In genomic region chr6:90302320-90302719, GRCh38 we compare ENCODE assay signal across 23 cellular contexts. TPM values are rescaled to one million over a fixed set of nuclear protein-coding genes. Genes with fewer than 3 reads are reported as not detected.
DNase-seq lines count a peak whose midpoint lies in the region; ATAC-seq and TF ChIP-seq lines count a peak whose summit lies in the region.
"Had no signal": no experiment of that assay in that cellular context is flagged by ENCODE, and none has a peak within 500 bp of the region (broad histone marks: within the 10 kb centered on the region; RNA-seq: fewer than 3 reads in every experiment).

No MANE protein-coding gene starts in this region.

- POLR2A ChIA-PET in naive thymus-derived CD8-positive, alpha-beta T cell (lab: Charles Lee): no interaction called here
- POLR2A ChIA-PET in CD8-positive, alpha-beta T cell (lab: Charles Lee): no interaction called here
- POLR2A ChIA-PET in MCF 10A (lab: Yijun Ruan, JAX): interaction anchor here (0.8 kb wide), 1 partner anchor 19 kb away, joined by 4 read pairs; no protein-coding TSS in a partner anchor

- CTCF ChIA-PET in CD8-positive, alpha-beta T cell (lab: Charles Lee): no interaction called here
- CTCF ChIA-PET in MCF 10A (lab: Yijun Ruan, JAX): interaction anchor here (0.6 kb wide), 2 partner anchors 16 to 123 kb away, joined by 3 read pairs; no protein-coding TSS in a partner anchor

- H3K9me3 ChIP-seq in body of pancreas: no peaks in the 10 kb centered on the region
- H3K9me3 ChIP-seq in esophagus squamous epithelium: no peaks in the 10 kb centered on the region
- H3K9me3 ChIP-seq in CD8-positive, alpha-beta T cell (ENCODE audit: low read length): no peaks in the 10 kb centered on the region
- H3K9me3 ChIP-seq: SK-N-SH had no signal

- H3K36me3 ChIP-seq in body of pancreas (replicated peaks in 1 of 2; ENCODE audit: insufficient read depth in 1 of 2, low read depth in 2 of 2) (no peaks in the 10 kb centered on the region), esophagus squamous epithelium (no peaks in the 10 kb centered on the region)
- no peaks in the 10 kb centered on the region for H3K36me3 ChIP-seq in CD8-positive, alpha-beta T cell (ENCODE audit: insufficient read depth, low read length)

- H3K9me3 Mint-ChIP-seq in activated naive CD4-positive, alpha-beta T cell treated with anti-CD3 and anti-CD28 coated beads, Interleukin-2, amount 50 U/mL, for 24 hours: no peaks in the 10 kb centered on the region
- H3K9me3 Mint-ChIP-seq in naive thymus-derived CD8-positive, alpha-beta T cell: no peaks in the 10 kb centered on the region
- no peaks in the 10 kb centered on the region for H3K9me3 Mint-ChIP-seq in CD8-positive, alpha-beta T cell
- H3K9me3 Mint-ChIP-seq in MCF 10A (ENCODE audit: unreplicated experiment): no peaks in the 10 kb centered on the region

- H3K27me3 ChIP-seq in body of pancreas: no peaks in the 10 kb centered on the region
- H3K27me3 ChIP-seq in esophagus squamous epithelium: peaks cover 0 to 6% (median 0%) of the 10 kb centered on the region in 4 donors
- no peaks in the 10 kb centered on the region for H3K27me3 ChIP-seq in CD8-positive, alpha-beta T cell (ENCODE audit: insufficient read depth, low read length)

- H3K4me3 ChIP-seq in body of pancreas (no peak overlapping the region), esophagus squamous epithelium (no peak overlapping the region)
- H3K4me3 ChIP-seq in CD8-positive, alpha-beta T cell (ENCODE audit: low read depth, low read length): no peak overlapping the region

- no peak for DNase-seq in activated naive CD4-positive, alpha-beta T cell (lab: John Stamatoyannopoulos, UW)
- DNase-seq in LHCN-M2 (ENCODE audit: low read depth): peak; percentile 3
- no peak for DNase-seq in body of pancreas
- DNase-seq in naive thymus-derived CD8-positive, alpha-beta T cell: no peak
- no peak for DNase-seq in esophagus squamous epithelium (lab: John Stamatoyannopoulos, UW)
- no peak for DNase-seq in CD8-positive, alpha-beta T cell
- DNase-seq in MCF 10A (ENCODE audit: unreplicated experiment): no peak
- DNase-seq: 8988T, C1 segment of cervical spinal cord, DMS79 treated with DMSO at 0.1 percent for 48 hours, IMR-90, Karpas-422, NCI-H1105, NCI-H1694, NCI-H2081 treated with DMSO at 0.1 percent for 48 hours, NCI-H510A, NCI-H774, PC-3, RPMI8226, SHP77 treated with DMSO at 0.1 percent for 48 hours, SK-N-SH had no signal

- no peak overlapping the region for H3K27ac ChIP-seq in body of pancreas
- no peak overlapping the region for H3K27ac ChIP-seq in esophagus squamous epithelium
- H3K27ac ChIP-seq in CD8-positive, alpha-beta T cell (ENCODE audit: low read depth, low read length): no peak overlapping the region

- no peak for ATAC-seq in body of pancreas
- no peak for ATAC-seq in naive thymus-derived CD8-positive, alpha-beta T cell
- ATAC-seq in CD8-positive, alpha-beta T cell: no peak
- ATAC-seq: PC-3 had no signal

- WGBS in body of pancreas, 2 donors: 78 to 80% methylated on average over 2 of the region's 2 CpGs
- WGBS in esophagus squamous epithelium, 2 donors: 98% methylated on average over 2 of the region's 2 CpGs

- H3K36me3 Mint-ChIP-seq in activated naive CD4-positive, alpha-beta T cell treated with anti-CD3 and anti-CD28 coated beads, Interleukin-2, amount 50 U/mL, for 24 hours: no peaks in the 10 kb centered on the region
- H3K36me3 Mint-ChIP-seq in naive thymus-derived CD8-positive, alpha-beta T cell: peaks cover 0 to 2% (median 0%) of the 10 kb centered on the region in 3 donors
- no peaks in the 10 kb centered on the region for H3K36me3 Mint-ChIP-seq in CD8-positive, alpha-beta T cell
- H3K36me3 Mint-ChIP-seq in MCF 10A (ENCODE audit: insufficient read depth, unreplicated experiment): no peaks in the 10 kb centered on the region

- no peaks in the 10 kb centered on the region for H3K4me1 ChIP-seq in body of pancreas
- H3K4me1 ChIP-seq in esophagus squamous epithelium: peaks cover 0 to 1% (median 0%) of the 10 kb centered on the region in 3 donors
- peaks cover 2% of the 10 kb centered on the region for H3K4me1 ChIP-seq in CD8-positive, alpha-beta T cell (ENCODE audit: insufficient read depth, low read length)

- peaks cover 55% of the 10 kb centered on the region for H3K4me1 Mint-ChIP-seq in activated naive CD4-positive, alpha-beta T cell treated with anti-CD3 and anti-CD28 coated beads, Interleukin-2, amount 50 U/mL, for 24 hours
- H3K4me1 Mint-ChIP-seq in naive thymus-derived CD8-positive, alpha-beta T cell: peaks cover 18 to 64% (median 33%) of the 10 kb centered on the region in 4 donors
- peaks cover 24% of the 10 kb centered on the region for H3K4me1 Mint-ChIP-seq in CD8-positive, alpha-beta T cell (ENCODE audit: low read depth)
- peaks cover 15% of the 10 kb centered on the region for H3K4me1 Mint-ChIP-seq in MCF 10A (ENCODE audit: insufficient read depth, unreplicated experiment)

- H3K27me3 Mint-ChIP-seq in activated naive CD4-positive, alpha-beta T cell treated with anti-CD3 and anti-CD28 coated beads, Interleukin-2, amount 50 U/mL, for 24 hours: no peaks in the 10 kb centered on the region
- H3K27me3 Mint-ChIP-seq in naive thymus-derived CD8-positive, alpha-beta T cell: no peaks in the 10 kb centered on the region
- H3K27me3 Mint-ChIP-seq in CD8-positive, alpha-beta T cell (ENCODE audit: low read depth): no peaks in the 10 kb centered on the region
- peaks cover 42% of the 10 kb centered on the region for H3K27me3 Mint-ChIP-seq in MCF 10A (ENCODE audit: insufficient read depth, unreplicated experiment)

- no peak overlapping the region for H3K4me3 Mint-ChIP-seq in activated naive CD4-positive, alpha-beta T cell treated with anti-CD3 and anti-CD28 coated beads, Interleukin-2, amount 50 U/mL, for 24 hours
- H3K4me3 Mint-ChIP-seq in naive thymus-derived CD8-positive, alpha-beta T cell: no peak overlapping the region
- H3K4me3 Mint-ChIP-seq in CD8-positive, alpha-beta T cell: no peak overlapping the region
- H3K4me3 Mint-ChIP-seq in MCF 10A (ENCODE audit: unreplicated experiment): no peak overlapping the region

- intact Hi-C loops in body of pancreas (cut with DNase I): no loop called here
- intact Hi-C loops in esophagus squamous epithelium (cut with DNase I): no loop called here
- intact Hi-C loops in CD8-positive, alpha-beta T cell (cut with DNase I, micrococcal nuclease): no loop called here
- intact Hi-C loops in MCF 10A (cut with micrococcal nuclease): no loop called here

- no TSS peak for BruUV-seq in MCF 10A (replicated peaks; lab: Mats Ljungman, UMichigan)

- TF ChIP-seq CTCF in body of pancreas (IDR thresholded peaks at IDR 0.05) (peak in 4 of 7 experiments; percentile 38 to 48 (median 44)), esophagus squamous epithelium (IDR thresholded peaks at IDR 0.05) (no peak), MCF 10A (IDR thresholded peaks at IDR 0.05; ENCODE audit: unreplicated experiment) (no peak)
- no peak for TF ChIP-seq CTCF in CD8-positive, alpha-beta T cell (IDR thresholded peaks at IDR 0.05)

- H3K27ac Mint-ChIP-seq in activated naive CD4-positive, alpha-beta T cell treated with anti-CD3 and anti-CD28 coated beads, Interleukin-2, amount 50 U/mL, for 24 hours: peak overlapping the region; percentile 30
- peak overlapping the region in 6 of 10 donors; percentile 4 to 71 (median 48) for H3K27ac Mint-ChIP-seq in naive thymus-derived CD8-positive, alpha-beta T cell
- no peak overlapping the region for H3K27ac Mint-ChIP-seq in CD8-positive, alpha-beta T cell
- H3K27ac Mint-ChIP-seq in MCF 10A (ENCODE audit: low read depth, unreplicated experiment): no peak overlapping the region

- no peak for TF ChIP-seq POLR2A in body of pancreas (IDR thresholded peaks at IDR 0.05)
- TF ChIP-seq POLR2A in esophagus squamous epithelium (IDR thresholded peaks at IDR 0.05): no peak

RNA-seq across cellular contexts. Expression of gene BACH2, which starts 5.7 kb away (rescaled TPM):
- 0.06 TPM in 1 of 2 replicates, not detected in the other for total RNA-seq in LHCN-M2 (2014; rRNA removed)
- polyA plus RNA-seq in LHCN-M2 (2012): 0.11 TPM
- 1 to 10 TPM; 2.1 to 3.3 TPM for total RNA-seq in body of pancreas
- total RNA-seq in naive thymus-derived CD8-positive, alpha-beta T cell: 100 to 1,000 TPM; 116 to 126 TPM
- polyA plus RNA-seq in naive thymus-derived CD8-positive, alpha-beta T cell: 10 to 100 TPM; 17.5 to 29.3 (median 21.7) TPM
- 1 to 10 TPM in 1 of 4 donors, under 1 TPM in 3; 0.22 to 6.1 (median 0.66) TPM for total RNA-seq in esophagus squamous epithelium
- total RNA-seq in CD8-positive, alpha-beta T cell: 100 to 1,000 TPM; 162 to 164 TPM
- 7.5 and 9.9 TPM in 2 replicates for total RNA-seq in MCF 10A (2022)
- total RNA-seq: HT-29 had no signal

Comparison
In these comparisons a context has a peak if more than half of its experiments do, and no peak if none do; other contexts are left out.
1. H3K27ac Mint-ChIP-seq: peak in activated naive CD4-positive, alpha-beta T cell treated with anti-CD3 and anti-CD28 coated beads, Interleukin-2, amount 50 U/mL, for 24 hours (single experiment) and naive thymus-derived CD8-positive, alpha-beta T cell (6 of 10); none in CD8-positive, alpha-beta T cell (single experiment) and MCF 10A (single experiment).
2. CTCF ChIP-seq: peak in body of pancreas (4 of 7); none in esophagus squamous epithelium (0 of 6), CD8-positive, alpha-beta T cell (single experiment) and MCF 10A (single experiment).
3. RNA of gene BACH2, which starts 5.7 kb away (total RNA-seq): 162 to 164 TPM in CD8-positive, alpha-beta T cell and 116 to 126 TPM in naive thymus-derived CD8-positive, alpha-beta T cell; 7.5 to 9.9 TPM in MCF 10A, 2.1 to 3.3 TPM in body of pancreas, 0.22 to 6.1 TPM in esophagus squamous epithelium and 0.06 TPM in LHCN-M2; every median in the first group is over 10 times any median in the second.